8 cellular contexts compared by ENCODE assay signal in genomic region chr16:67659675-67660563, GRCh38. TPM values are rescaled to one million over a fixed set of nuclear protein-coding genes. Genes with fewer than 3 reads are reported as not detected.
DNase-seq lines count a peak whose midpoint lies in the region; ATAC-seq, FAIRE-seq and TF ChIP-seq lines count a peak whose summit lies in the region.

TSS of gene ACD (minus strand) at chr16:67660260. CDS start at chr16:67660220, 40 bp downstream.

- H3K9me3 Mint-ChIP-seq in activated T-helper 1 cell treated with anti-CD3 and anti-CD28 coated beads, Interleukin-12 subunit alpha, Interleukin-12 subunit beta, Interleukin-2, Interleukin-4 antibody, amounts not matched to agents 30 ng/mL and 10 ng/mL and 1 ng/mL, durations not matched to agents 14 hours and 24 hours and 36 hours, result no peaks in the 10 kb centered on the region
- no peaks in the 10 kb centered on the region for H3K9me3 Mint-ChIP-seq in naive B cell
- no peaks in the 10 kb centered on the region for H3K9me3 Mint-ChIP-seq in stimulated activated memory B cell treated with anti-CD40 and anti-IgM and Interleukin-4, amounts not matched to agents 10 μg/mL and 1 μg/mL and 100 μg/mL, for 72 hours

- H2BK15ac ChIP-seq in IMR-90 (ENCODE audit: low read depth, low read length), result peak within 1 kb of the TSS; percentile 59; the same call in 1 of the 3 replicates

- H2BK20ac ChIP-seq in IMR-90 (ENCODE audit: low read depth, low read length), result peak within 1 kb of the TSS; percentile 2; the same call in 1 of the 2 replicates

- peaks cover 6% of the 10 kb centered on the region for H3K36me3 Mint-ChIP-seq in activated T-helper 1 cell treated with anti-CD3 and anti-CD28 coated beads, Interleukin-12 subunit alpha, Interleukin-12 subunit beta, Interleukin-2, Interleukin-4 antibody, amounts not matched to agents 30 ng/mL and 10 ng/mL and 1 ng/mL, durations not matched to agents 14 hours and 24 hours and 36 hours (ENCODE audit: low read depth)
- peaks cover 0 to 8% of the 10 kb centered on the region in 2 donors for H3K36me3 Mint-ChIP-seq in naive B cell
- peaks cover 21% of the 10 kb centered on the region for H3K36me3 Mint-ChIP-seq in stimulated activated memory B cell treated with anti-CD40 and anti-IgM and Interleukin-4, amounts not matched to agents 10 μg/mL and 1 μg/mL and 100 μg/mL, for 72 hours

- TF ChIP-seq CTCF in IMR-90 (conservative IDR thresholded peaks at IDR 0.05; ENCODE audit: low read depth, low read length), result no peak
- no peak for TF ChIP-seq CTCF in esophagus squamous epithelium (IDR thresholded peaks at IDR 0.05)

- H4K20me1 ChIP-seq in IMR-90 (ENCODE audit: insufficient read depth, low read length), result peaks cover 5% of the 10 kb centered on the region

- H4K5ac ChIP-seq in IMR-90 (ENCODE audit: low read depth, low read length), result peak within 1 kb of the TSS; percentile 69

- H4K91ac ChIP-seq in IMR-90 (ENCODE audit: insufficient read depth, low read depth, low read length), result peak within 1 kb of the TSS; percentile 88

- H3K27me3 Mint-ChIP-seq in activated T-helper 1 cell treated with anti-CD3 and anti-CD28 coated beads, Interleukin-12 subunit alpha, Interleukin-12 subunit beta, Interleukin-2, Interleukin-4 antibody, amounts not matched to agents 30 ng/mL and 10 ng/mL and 1 ng/mL, durations not matched to agents 14 hours and 24 hours and 36 hours (ENCODE audit: insufficient read depth), result no peaks in the 10 kb centered on the region
- no peaks in the 10 kb centered on the region for H3K27me3 Mint-ChIP-seq in naive B cell
- no peaks in the 10 kb centered on the region for H3K27me3 Mint-ChIP-seq in stimulated activated memory B cell treated with anti-CD40 and anti-IgM and Interleukin-4, amounts not matched to agents 10 μg/mL and 1 μg/mL and 100 μg/mL, for 72 hours

- peak within 1 kb of the TSS; percentile 94 for H3K4ac ChIP-seq in IMR-90 (ENCODE audit: low read depth, low read length)

- CTCF ChIA-PET in IMR-90 (lab: Yijun Ruan, JAX), result interaction anchor here (1.0 to 1.4 kb wide), 2 partner anchors 98 to 139 kb away, joined by 4 read pairs; partner anchors contain the start of gene CTCF

- H3K4me3 ChIP-seq in IMR-90 (ENCODE audit: insufficient read depth, low read depth, low read length) (peak within 1 kb of the TSS; percentile 64), esophagus squamous epithelium (peak within 1 kb of the TSS; percentile 53 to 82 (median 78))

- WGBS in IMR-90 (ENCODE audit: extremely low coverage in 2 of 2, insufficient read length in 1 of 2), 2 experiments, result 0% methylated on average over 43 of the region's 83 CpGs; no CpG with 5 or more reads in 1 of the 2 experiments
- WGBS in esophagus squamous epithelium, 2 donors, result 2% methylated on average over 11 of the region's 83 CpGs; no CpG with 5 or more reads in 1 of the 2 donors

- peak within 1 kb of the TSS; percentile 63 for H2BK5ac ChIP-seq in IMR-90 (ENCODE audit: low read depth, low read length, poor library complexity, severe bottlenecking)

- H2AK9ac ChIP-seq in IMR-90 (replicated peaks; ENCODE audit: low read depth, low read length, poor library complexity), result peak within 1 kb of the TSS; percentile 95

- H3K4me1 ChIP-seq in IMR-90 (ENCODE audit: control insufficient read depth, insufficient read depth, low read length) (peaks cover 6% of the 10 kb centered on the region; the same call in 1 of the 2 replicates), esophagus squamous epithelium (peaks cover 17 to 28% (median 23%) of the 10 kb centered on the region in 3 donors)

- no peak for FAIRE-seq in RCC 7860 (lab: Jason Lieb, UNC)

- peak; percentile 74 for DNase-seq in DMS53 treated with DMSO at 0.1 percent for 48 hours (lab: John Stamatoyannopoulos, UW; ENCODE audit: unreplicated experiment)
- peak; percentile 84 for DNase-seq in IMR-90
- peak; percentile 81 for DNase-seq in RCC 7860 (ENCODE audit: low spot score)
- DNase-seq in activated T-helper 1 cell treated with anti-CD3 and anti-CD28 coated beads, Interleukin-12 subunit alpha, Interleukin-12 subunit beta, Interleukin-2, Interleukin-4 antibody, amounts not matched to agents 30 ng/mL and 10 ng/mL and 1 ng/mL, durations not matched to agents 14 hours and 24 hours and 36 hours (ENCODE audit: low spot score), result peak; percentile 94
- DNase-seq in esophagus squamous epithelium (lab: John Stamatoyannopoulos, UW), result peak; percentile 50
- DNase-seq in naive B cell, result peak; percentile 94

- in situ Hi-C loops in IMR-90 (cut with MboI; ENCODE audit: low sequenced_read_pairs), result loop anchor here (10.0 kb wide), 1 partner anchor 135 kb away; the partner anchor contains the start of gene RIPOR1

- peak; percentile 59 for ATAC-seq in GM21528 (IDR thresholded peaks at IDR 0.05; ENCODE audit: low FRiP score, unreplicated experiment)
- ATAC-seq in IMR-90 (ENCODE audit: low read depth), result peak; percentile 87
- peak; percentile 46 to 56 for ATAC-seq in naive B cell (ENCODE audit: low read depth in 2 of 2)
- peak; percentile 82 for ATAC-seq in stimulated activated memory B cell treated with anti-CD40 and anti-IgM and Interleukin-4, amounts not matched to agents 10 μg/mL and 1 μg/mL and 100 μg/mL, for 72 hours

- peak within 1 kb of the TSS; percentile 93 for H3K4me2 ChIP-seq in IMR-90 (ENCODE audit: low read depth, low read length)

- no peak for TF ChIP-seq RAD21 in IMR-90 (IDR thresholded peaks at IDR 0.05; ENCODE audit: low read length)

- peak within 1 kb of the TSS; percentile 28 for H3K18ac ChIP-seq in IMR-90 (ENCODE audit: low read depth, low read length)

- H3K27ac ChIP-seq in IMR-90 (ENCODE audit: insufficient read depth, low read length), result peak within 1 kb of the TSS; percentile 65
- peak within 1 kb of the TSS; percentile 84 to 97 (median 96) for H3K27ac ChIP-seq in esophagus squamous epithelium

- BruUV-seq in IMR-90 (replicated peaks; lab: Mats Ljungman, UMichigan), result TSS peak; percentile 38

- H3K9me3 ChIP-seq in IMR-90 (ENCODE audit: control insufficient read depth, insufficient read depth, low read length) (no peaks in the 10 kb centered on the region), esophagus squamous epithelium (no peaks in the 10 kb centered on the region)

- intact Hi-C loops in IMR-90 (cut with micrococcal nuclease), result no loop called here
- intact Hi-C loops in activated T-helper 1 cell treated with anti-CD3 and anti-CD28 coated beads, Interleukin-12 subunit alpha, Interleukin-12 subunit beta, Interleukin-2, Interleukin-4 antibody, amounts not matched to agents 30 ng/mL and 10 ng/mL and 1 ng/mL, durations not matched to agents 14 hours and 24 hours and 36 hours (cut with micrococcal nuclease), result loop anchor here (1.0 to 5.0 kb wide), 12 partner anchors 8 to 433 kb away; partner anchors contain the start of genes ATP6V0D1, CARMIL2, CTCF and GFOD2
- intact Hi-C loops in esophagus squamous epithelium (cut with DNase I), result loop anchor here (10.0 kb wide), 1 partner anchor 95 kb away; the partner anchor contains the start of gene CTCF

- H3K14ac ChIP-seq in IMR-90 (replicated peaks; ENCODE audit: low read depth, low read length), result peak within 1 kb of the TSS; percentile 96

- H2AFZ ChIP-seq in IMR-90 (replicated peaks; ENCODE audit: low read length, poor library complexity), result peak within 1 kb of the TSS; percentile 100

- H3K4me1 Mint-ChIP-seq in activated T-helper 1 cell treated with anti-CD3 and anti-CD28 coated beads, Interleukin-12 subunit alpha, Interleukin-12 subunit beta, Interleukin-2, Interleukin-4 antibody, amounts not matched to agents 30 ng/mL and 10 ng/mL and 1 ng/mL, durations not matched to agents 14 hours and 24 hours and 36 hours (ENCODE audit: low read depth), result peaks cover 20% of the 10 kb centered on the region
- H3K4me1 Mint-ChIP-seq in naive B cell, result peaks cover 32 to 49% (median 36%) of the 10 kb centered on the region in 3 donors
- H3K4me1 Mint-ChIP-seq in stimulated activated memory B cell treated with anti-CD40 and anti-IgM and Interleukin-4, amounts not matched to agents 10 μg/mL and 1 μg/mL and 100 μg/mL, for 72 hours, result peaks cover 50% of the 10 kb centered on the region

- peak within 1 kb of the TSS; percentile 2; the same call in 1 of the 2 replicates for H2BK120ac ChIP-seq in IMR-90 (ENCODE audit: low read depth, low read length)

- H2AK5ac ChIP-seq in IMR-90 (ENCODE audit: low read depth, low read length), result peak within 1 kb of the TSS; percentile 87

- peak within 1 kb of the TSS; percentile 87 to 95 for H4K8ac ChIP-seq in IMR-90 (ENCODE audit: low read depth in 2 of 2, low read length in 2 of 2)

- peak within 1 kb of the TSS; percentile 92 for H3K4me3 Mint-ChIP-seq in activated T-helper 1 cell treated with anti-CD3 and anti-CD28 coated beads, Interleukin-12 subunit alpha, Interleukin-12 subunit beta, Interleukin-2, Interleukin-4 antibody, amounts not matched to agents 30 ng/mL and 10 ng/mL and 1 ng/mL, durations not matched to agents 14 hours and 24 hours and 36 hours
- H3K4me3 Mint-ChIP-seq in naive B cell, result peak within 1 kb of the TSS; percentile 92 to 100 (median 94)
- peak within 1 kb of the TSS; percentile 85 for H3K4me3 Mint-ChIP-seq in stimulated activated memory B cell treated with anti-CD40 and anti-IgM and Interleukin-4, amounts not matched to agents 10 μg/mL and 1 μg/mL and 100 μg/mL, for 72 hours

- dilution Hi-C loops in IMR-90 (cut with HindIII; ENCODE audit: low sequenced_read_pairs, unreplicated experiment), result no loop called here

- H3K27me3 ChIP-seq in IMR-90 (ENCODE audit: control insufficient read depth, insufficient read depth, low read length) (no peaks in the 10 kb centered on the region), esophagus squamous epithelium (peaks cover 0 to 8% (median 0%) of the 10 kb centered on the region in 4 donors)

- POLR2A ChIA-PET in IMR-90 (lab: Charles Lee; ENCODE audit: unreplicated experiment), result interaction anchor here (0.5 kb wide), 1 partner anchor 276 kb away, joined by 3 read pairs; no protein-coding TSS in a partner anchor

- H3K23ac ChIP-seq in IMR-90 (ENCODE audit: low read depth, low read length), result peak within 1 kb of the TSS; percentile 96

- peak within 1 kb of the TSS; percentile 67 for H3K9ac ChIP-seq in IMR-90 (ENCODE audit: low read depth, low read length)

- H3K27ac Mint-ChIP-seq in activated T-helper 1 cell treated with anti-CD3 and anti-CD28 coated beads, Interleukin-12 subunit alpha, Interleukin-12 subunit beta, Interleukin-2, Interleukin-4 antibody, amounts not matched to agents 30 ng/mL and 10 ng/mL and 1 ng/mL, durations not matched to agents 14 hours and 24 hours and 36 hours, result peak within 1 kb of the TSS; percentile 97
- peak within 1 kb of the TSS; percentile 94 to 99 (median 98) for H3K27ac Mint-ChIP-seq in naive B cell
- peak within 1 kb of the TSS; percentile 90 for H3K27ac Mint-ChIP-seq in stimulated activated memory B cell treated with anti-CD40 and anti-IgM and Interleukin-4, amounts not matched to agents 10 μg/mL and 1 μg/mL and 100 μg/mL, for 72 hours

- peaks cover 6 to 20% of the 10 kb centered on the region in 2 experiments; a peak in 3 of 4 replicates for H3K79me1 ChIP-seq in IMR-90 (ENCODE audit: low read depth in 1 of 2, low read length in 2 of 2)

- peaks cover 4% of the 10 kb centered on the region for H3K9me1 ChIP-seq in IMR-90 (ENCODE audit: insufficient read depth, low read length)

- peak within 1 kb of the TSS; percentile 24; the same call in 1 of the 2 replicates for H3K56ac ChIP-seq in IMR-90 (ENCODE audit: extremely low read depth, insufficient read depth, low read length)

- H3K36me3 ChIP-seq in IMR-90 (ENCODE audit: control insufficient read depth, insufficient read depth, low read length), result peaks cover 3% of the 10 kb centered on the region; the same call in 1 of the 2 replicates
- peaks cover 6 to 46% (median 7%) of the 10 kb centered on the region in 3 donors for H3K36me3 ChIP-seq in esophagus squamous epithelium

- TF ChIP-seq POLR2A in IMR-90 (IDR thresholded peaks at IDR 0.05; ENCODE audit: low read depth, low read length), result peak; percentile 80
- TF ChIP-seq POLR2A in esophagus squamous epithelium (IDR thresholded peaks at IDR 0.05), result peak in 3 of 4 donors; percentile 48 to 90 (median 67)

RNA-seq across cellular contexts. Expression of gene ACD, which starts in this region (rescaled TPM):
- total RNA-seq in IMR-90 (2012; rRNA removed) (12.8 and 15.6 TPM in 2 replicates), esophagus squamous epithelium (10 to 100 TPM in 2 of 4 donors, 1 to 10 TPM in 2; 5.7 to 18.7 (median 8.8) TPM)
- polyA plus RNA-seq in IMR-90 (2012; rRNA removed) (31.1 and 38.9 TPM in 2 replicates), naive B cell (ENCODE audit: low read depth in 6 of 6) (10 to 100 TPM; 31.3 to 52.8 (median 35.5) TPM)
- 20.0 and 29.8 TPM in 2 replicates for polyA plus RNA-seq in IMR-90 (2012; cell fraction: cytosol; rRNA removed)
- 49.6 and 116 TPM in 2 replicates for polyA plus RNA-seq in IMR-90 (2012; cell fraction: nucleus; rRNA removed; ENCODE audit: low replicate concordance)
- total RNA-seq in activated T-helper 1 cell treated with anti-CD3 and anti-CD28 coated beads, Interleukin-12 subunit alpha, Interleukin-12 subunit beta, Interleukin-2, Interleukin-4 antibody, amounts not matched to agents 30 ng/mL and 10 ng/mL and 1 ng/mL, durations not matched to agents 14 hours and 24 hours and 36 hours, result 56.7 and 59.1 TPM in 2 replicates

Comparison
In these comparisons a context has a peak if more than half of its experiments do, and no peak if none do; other contexts are left out.
1. Peak in every context shown above with its lines: DNase-seq, ATAC-seq, H3K4me3 ChIP-seq and H3K27ac ChIP-seq.